In genomic region chr16:47244206-47244605, GRCh38 we compare ENCODE assay signal across 27 cellular contexts.
"Had no signal": no experiment of that assay in that cellular context is flagged by ENCODE, and none has a peak within 500 bp of the region (broad histone marks: within the 10 kb centered on the region; RNA-seq: fewer than 3 reads in every experiment).

No MANE protein-coding gene starts in this region.

- DNase-seq: naive B cell; naive thymus-derived CD8-positive, alpha-beta T cell; nucleus accumbens; pancreas; psoas muscle; right cardiac atrium; right lobe of liver; sigmoid colon; small intestine; stimulated activated CD4-positive, alpha-beta T cell treated with anti-CD3 and anti-CD28 coated beads, Interleukin-15, amount 100 ng/mL, for 24 hours; stimulated activated CD4-positive, alpha-beta T cell treated with anti-CD3 and anti-CD28 coated beads, Interleukin-2, amount 100 ng/mL, for 24 hours; stimulated activated CD4-positive, alpha-beta T cell treated with anti-CD3 and anti-CD28 coated beads, Interleukin-2, amount 100 ng/mL, for 48 hours; stimulated activated CD4-positive, alpha-beta T cell treated with anti-CD3 and anti-CD28 coated beads, Interleukin-4, amount 100 ng/mL, for 24 hours; stimulated activated naive CD4-positive, alpha-beta T cell; stimulated activated naive CD8-positive, alpha-beta T cell treated with anti-CD3 and anti-CD28 coated beads, Interleukin-15, amount 100 ng/mL, for 72 hours; stimulated activated naive CD8-positive, alpha-beta T cell treated with anti-CD3 and anti-CD28 coated beads, Interleukin-15, Interleukin-2, amounts not matched to agents 100 U/mL and 50 U/mL, for 24 hours; substantia nigra; testis; tibial artery; transverse colon; upper lobe of right lung; uterus had no signal

- H3K9me3 ChIP-seq: neutrophil, pancreas, psoas muscle, right lobe of liver, sigmoid colon, suprapubic skin, testis, tibial artery, transverse colon, upper lobe of right lung, uterus had no signal

- H3K27ac Mint-ChIP-seq: natural killer cell treated with Interleukin-12 subunit alpha and Interleukin-12 subunit beta and Interleukin-15 and Interleukin-18, amount 100 ng/mL, for 72 hours; stimulated activated memory B cell treated with anti-CD40 and anti-IgM and Interleukin-4, amounts not matched to agents 10 μg/mL and 1 μg/mL and 100 μg/mL, for 72 hours; type B pancreatic cell had no signal

- H3K9me3 Mint-ChIP-seq: naive thymus-derived CD8-positive, alpha-beta T cell; natural killer cell treated with Interleukin-12 subunit alpha and Interleukin-12 subunit beta and Interleukin-15 and Interleukin-18, amount 100 ng/mL, for 72 hours; stimulated activated memory B cell treated with anti-CD40 and anti-IgM and Interleukin-4, amounts not matched to agents 10 μg/mL and 1 μg/mL and 100 μg/mL, for 72 hours; stimulated activated naive CD8-positive, alpha-beta T cell treated with anti-CD3 and anti-CD28 coated beads, Interleukin-15, amount 100 ng/mL, for 72 hours; type B pancreatic cell had no signal

- H3K4me3 ChIP-seq: pancreas, psoas muscle, right lobe of liver, sigmoid colon, suprapubic skin, testis, tibial artery, transverse colon, upper lobe of right lung, uterus had no signal

- H3K27ac ChIP-seq: neutrophil, pancreas, psoas muscle, right lobe of liver, sigmoid colon, suprapubic skin, testis, tibial artery, transverse colon, upper lobe of right lung, uterus had no signal

- H3K4me1 ChIP-seq: pancreas, psoas muscle, right lobe of liver, sigmoid colon, suprapubic skin, testis, tibial artery, transverse colon, upper lobe of right lung, uterus had no signal

- H3K36me3 Mint-ChIP-seq: natural killer cell treated with Interleukin-12 subunit alpha and Interleukin-12 subunit beta and Interleukin-15 and Interleukin-18, amount 100 ng/mL, for 72 hours had no signal

- H3K27me3 ChIP-seq: neutrophil, pancreas, right lobe of liver, sigmoid colon, suprapubic skin, testis, tibial artery, transverse colon, upper lobe of right lung, uterus had no signal

- H3K27me3 Mint-ChIP-seq: naive B cell; naive thymus-derived CD8-positive, alpha-beta T cell; natural killer cell treated with Interleukin-12 subunit alpha and Interleukin-12 subunit beta and Interleukin-15 and Interleukin-18, amount 100 ng/mL, for 72 hours; stimulated activated memory B cell treated with anti-CD40 and anti-IgM and Interleukin-4, amounts not matched to agents 10 μg/mL and 1 μg/mL and 100 μg/mL, for 72 hours; stimulated activated naive CD8-positive, alpha-beta T cell treated with anti-CD3 and anti-CD28 coated beads, Interleukin-15, amount 100 ng/mL, for 72 hours; type B pancreatic cell had no signal

- H3K36me3 ChIP-seq: pancreas, right lobe of liver, sigmoid colon, transverse colon, upper lobe of right lung, uterus had no signal

- ATAC-seq: naive thymus-derived CD8-positive, alpha-beta T cell; pancreas; psoas muscle; right cardiac atrium; right lobe of liver; stimulated activated memory B cell treated with anti-CD40 and anti-IgM and Interleukin-4, amounts not matched to agents 10 μg/mL and 1 μg/mL and 100 μg/mL, for 72 hours; stimulated activated naive CD8-positive, alpha-beta T cell treated with anti-CD3 and anti-CD28 coated beads, Interleukin-15, amount 100 ng/mL, for 72 hours; stimulated activated naive CD8-positive, alpha-beta T cell treated with anti-CD3 and anti-CD28 coated beads, Interleukin-15, Interleukin-2, amounts not matched to agents 100 U/mL and 50 U/mL, for 24 hours; upper lobe of right lung had no signal

- H3K4me3 Mint-ChIP-seq: naive thymus-derived CD8-positive, alpha-beta T cell; natural killer cell treated with Interleukin-12 subunit alpha and Interleukin-12 subunit beta and Interleukin-15 and Interleukin-18, amount 100 ng/mL, for 72 hours; stimulated activated memory B cell treated with anti-CD40 and anti-IgM and Interleukin-4, amounts not matched to agents 10 μg/mL and 1 μg/mL and 100 μg/mL, for 72 hours; stimulated activated naive CD8-positive, alpha-beta T cell treated with anti-CD3 and anti-CD28 coated beads, Interleukin-15, amount 100 ng/mL, for 72 hours; type B pancreatic cell had no signal

- H3K4me1 Mint-ChIP-seq: naive B cell; naive thymus-derived CD8-positive, alpha-beta T cell; stimulated activated memory B cell treated with anti-CD40 and anti-IgM and Interleukin-4, amounts not matched to agents 10 μg/mL and 1 μg/mL and 100 μg/mL, for 72 hours; stimulated activated naive CD8-positive, alpha-beta T cell treated with anti-CD3 and anti-CD28 coated beads, Interleukin-15, amount 100 ng/mL, for 72 hours had no signal

- FAIRE-seq: pancreas, small intestine had no signal
